In the genomic region with DNA sequence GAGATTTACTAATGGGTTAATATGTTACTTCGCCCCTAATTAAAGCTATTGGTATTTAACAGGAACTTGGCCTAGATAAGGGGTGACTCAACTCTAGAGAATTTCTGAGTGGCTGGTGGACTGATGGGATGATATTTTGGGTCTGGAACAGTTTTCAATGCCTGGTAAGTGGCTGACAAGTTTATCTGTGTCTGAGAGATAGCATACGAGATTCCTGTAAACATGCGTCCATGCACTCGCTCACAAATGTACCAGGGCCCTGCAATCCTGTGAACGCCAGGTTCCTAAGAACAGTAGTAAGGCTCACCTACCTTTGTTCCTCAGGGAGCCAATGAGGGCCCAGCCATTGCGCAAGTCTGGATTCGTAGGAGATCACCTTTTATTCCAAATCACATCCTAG, we compare ENCODE assay signal across 27 cellular contexts.
DNase-seq lines count a peak whose midpoint lies in the region; ATAC-seq, FAIRE-seq and TF ChIP-seq lines count a peak whose summit lies in the region.
"Had no signal": no experiment of that assay in that cellular context is flagged by ENCODE, and none has a peak within 500 bp of the region (broad histone marks: within the 10 kb centered on the region; RNA-seq: fewer than 3 reads in every experiment).

No MANE protein-coding gene starts in this region.

- no peak overlapping the region for H4K91ac ChIP-seq in mesenchymal stem cell (ENCODE audit: low read length)

- no peak overlapping the region for H2BK120ac ChIP-seq in mesenchymal stem cell (ENCODE audit: low read depth, low read length)

- no peak overlapping the region for H3K4ac ChIP-seq in mesenchymal stem cell (ENCODE audit: low read depth in 1 of 2, low read length in 2 of 2)

- H3K9me3 ChIP-seq in BE2C (no peaks in the 10 kb centered on the region), SK-N-SH (no peaks in the 10 kb centered on the region), mesenchymal stem cell (ENCODE audit: control insufficient read depth, low read length) (no peaks in the 10 kb centered on the region)
- H3K9me3 ChIP-seq: ascending aorta, upper lobe of right lung had no signal

- peak overlapping the region in 1 of 2 experiments; percentile 25; a peak in 1 of 4 replicates for H3K27ac ChIP-seq in SK-N-SH (ENCODE audit: low read depth in 2 of 2, low read length in 1 of 2)
- no peak overlapping the region for H3K27ac ChIP-seq in foreskin keratinocyte
- H3K27ac ChIP-seq in mesenchymal stem cell (ENCODE audit: low read length, poor library complexity, severe bottlenecking), result peak overlapping the region; percentile 36
- H3K27ac ChIP-seq: ascending aorta, HL-60, upper lobe of right lung had no signal

- no peak overlapping the region for H4K8ac ChIP-seq in mesenchymal stem cell (ENCODE audit: low read length)

- no peak overlapping the region for H3K18ac ChIP-seq in mesenchymal stem cell (ENCODE audit: low read depth in 1 of 2, low read length in 2 of 2)

- no peak overlapping the region for H3K9ac ChIP-seq in SK-N-SH
- no peak overlapping the region for H3K9ac ChIP-seq in mesenchymal stem cell (ENCODE audit: low read length)

- H2AFZ ChIP-seq in SK-N-SH (ENCODE audit: low read depth) (no peak overlapping the region), mesenchymal stem cell (ENCODE audit: low read depth, low read length) (no peak overlapping the region)

- CTCF ChIA-PET in SK-N-SH (lab: Yijun Ruan, JAX), result no interaction called here

- H4K20me1 ChIP-seq in SK-N-SH (ENCODE audit: insufficient read depth), result no peaks in the 10 kb centered on the region

- H3K27me3 ChIP-seq in BE2C (no peaks in the 10 kb centered on the region), SK-N-SH (ENCODE audit: insufficient read depth) (no peaks in the 10 kb centered on the region), foreskin keratinocyte (no peaks in the 10 kb centered on the region), mesenchymal stem cell (ENCODE audit: control insufficient read depth in 1 of 2, insufficient read depth in 1 of 2, low read length in 2 of 2) (no peaks in the 10 kb centered on the region)
- H3K27me3 ChIP-seq: ascending aorta, upper lobe of right lung had no signal

- H2BK12ac ChIP-seq in mesenchymal stem cell (ENCODE audit: low read length in 2 of 2), result peak overlapping the region in 1 of 2 experiments; percentile 83

- H3K4me3 ChIP-seq in BE2C (ENCODE audit: low read depth, low read length), result no peak overlapping the region
- no peak overlapping the region for H3K4me3 ChIP-seq in SK-N-SH (ENCODE audit: low read depth in 2 of 2, low read length in 1 of 2)
- no peak overlapping the region for H3K4me3 ChIP-seq in mesenchymal stem cell (ENCODE audit: insufficient read depth in 1 of 2, low read depth in 1 of 2, low read length in 2 of 2)
- H3K4me3 ChIP-seq: ascending aorta, upper lobe of right lung had no signal

- peak; percentile 50 for ATAC-seq in foreskin keratinocyte
- no peak for ATAC-seq in HG02623 (IDR thresholded peaks at IDR 0.05; ENCODE audit: unreplicated experiment)
- ATAC-seq: activated CD8-positive, alpha-beta T cell treated with anti-CD3 and anti-CD28 coated beads, Interleukin-2, amount 10 ng/mL, durations not matched to agents 7 days and 5 days; activated T-cell treated with anti-CD3 and anti-CD28 coated beads, Interleukin-2, amount 50 U/mL, for 4 hours; stimulated activated naive CD8-positive, alpha-beta T cell treated with anti-CD3 and anti-CD28 coated beads, Interleukin-15, amount 100 ng/mL, for 72 hours; upper lobe of right lung; WTC11 had no signal

- no peak for FAIRE-seq in HTR-8/SVneo (lab: Jason Lieb, UNC)
- FAIRE-seq: H54, islet of Langerhans had no signal

- no peak overlapping the region for H2AK5ac ChIP-seq in mesenchymal stem cell (ENCODE audit: low read length, severe bottlenecking)

- H3K79me2 ChIP-seq in SK-N-SH (ENCODE audit: insufficient read depth), result no peaks in the 10 kb centered on the region

- TF ChIP-seq RAD21 in SK-N-SH (IDR thresholded peaks at IDR 0.05; ENCODE audit: low read length), result no peak

- H3K4me2 ChIP-seq in SK-N-SH (peak overlapping the region; percentile 49; the same call in 1 of the 2 replicates), mesenchymal stem cell (ENCODE audit: low read length, poor library complexity, severe bottlenecking) (no peak overlapping the region)

- WGBS in SK-N-SH (ENCODE audit: low lambda C conversion rate), result 41% methylated on average over 7 of the region's 7 CpGs
- 32% methylated on average over 5 of the region's 7 CpGs for WGBS in mesenchymal stem cell

- H3K14ac ChIP-seq in mesenchymal stem cell (ENCODE audit: low read length in 2 of 2), result no peak overlapping the region

- intact Hi-C loops in posterior cingulate gyrus (cut with DNase I), result no loop called here

- no peaks in the 10 kb centered on the region for H3K79me1 ChIP-seq in mesenchymal stem cell (replicated peaks; ENCODE audit: low read length, poor library complexity, severe bottlenecking)

- no peak for TF ChIP-seq CTCF in BE2C (IDR thresholded peaks at IDR 0.05; ENCODE audit: low read depth, low read length)
- no peak for TF ChIP-seq CTCF in SK-N-SH (IDR thresholded peaks at IDR 0.05)
- no peak for TF ChIP-seq CTCF in foreskin keratinocyte (conservative IDR thresholded peaks at IDR 0.05)

- no peak; a peak in 1 of 4 replicates for TF ChIP-seq EP300 in SK-N-SH (IDR thresholded peaks at IDR 0.05; ENCODE audit: borderline replicate concordance in 1 of 2, low read depth in 1 of 2, low read length in 1 of 2)

- no peaks in the 10 kb centered on the region for H3K9me2 ChIP-seq in SK-N-SH

- no peak overlapping the region for H2BK5ac ChIP-seq in mesenchymal stem cell (ENCODE audit: low read depth, low read length, poor library complexity, severe bottlenecking)

- POLR2A ChIA-PET in SK-N-SH (lab: Yijun Ruan, JAX), result no interaction called here

- no peak overlapping the region for H2BK15ac ChIP-seq in mesenchymal stem cell (ENCODE audit: low read depth, poor library complexity, severe bottlenecking)

- peaks cover 6% of the 10 kb centered on the region for H3F3A ChIP-seq in SK-N-SH (replicated peaks; ENCODE audit: insufficient read depth)

- H3K23ac ChIP-seq in mesenchymal stem cell (ENCODE audit: low read length in 2 of 2), result no peak overlapping the region

- H3K4me1 ChIP-seq in BE2C, result no peaks in the 10 kb centered on the region
- H3K4me1 ChIP-seq in SK-N-SH (ENCODE audit: control insufficient read depth in 1 of 2, insufficient read depth in 2 of 2, low read depth in 1 of 2, low read length in 1 of 2), result peaks cover 0 to 7% of the 10 kb centered on the region in 2 experiments; a peak in 2 of 4 replicates
- H3K4me1 ChIP-seq in foreskin keratinocyte, result peaks cover 7% of the 10 kb centered on the region
- H3K4me1 ChIP-seq in mesenchymal stem cell (ENCODE audit: control insufficient read depth, insufficient read depth, low read depth, low read length), result peaks cover 2% of the 10 kb centered on the region
- H3K4me1 ChIP-seq: ascending aorta, upper lobe of right lung had no signal

- H3K36me3 ChIP-seq in BE2C, result no peaks in the 10 kb centered on the region
- H3K36me3 ChIP-seq in SK-N-SH (replicated peaks in 1 of 2; ENCODE audit: control insufficient read depth in 1 of 2, insufficient read depth in 2 of 2, low read length in 1 of 2), result no peaks in the 10 kb centered on the region
- H3K36me3 ChIP-seq in mesenchymal stem cell (ENCODE audit: control insufficient read depth in 1 of 2, insufficient read depth in 2 of 2, low read depth in 1 of 2, low read length in 2 of 2), result no peaks in the 10 kb centered on the region
- H3K36me3 ChIP-seq: ascending aorta, upper lobe of right lung had no signal

- DNase-seq in BE2C (peak; percentile 8), SK-N-SH (peak; percentile 27), foreskin keratinocyte (peak in 1 of 2 donors; percentile 40), mesenchymal stem cell (peak; percentile 52), posterior cingulate gyrus (no peak), NCI-H82 (lab: John Stamatoyannopoulos, UW) (no peak), HTR-8/SVneo (ENCODE audit: insufficient read length, low spot score) (no peak)
- DNase-seq: activated CD8-positive, alpha-beta T cell treated with anti-CD3 and anti-CD28 coated beads, Interleukin-2, amount 10 ng/mL, durations not matched to agents 7 days and 5 days; activated naive CD4-positive, alpha-beta T cell treated with anti-CD3 and anti-CD28 coated beads, Interleukin-2, amount 10 ng/mL, durations not matched to agents 7 days and 5 days; activated T-cell treated with anti-CD3 and anti-CD28 coated beads, Interleukin-2, amount 50 U/mL, for 4 hours; dermis blood vessel endothelial cell; DND-41; erythroblast; glutamatergic neuron; KBM-7; NCI-H2029 treated with DMSO at 0.1 percent for 48 hours; NCI-H446 treated with DMSO at 0.1 percent for 48 hours; nucleus accumbens; SIG-M5; stimulated activated naive CD8-positive, alpha-beta T cell treated with anti-CD3 and anti-CD28 coated beads, Interleukin-15, amount 100 ng/mL, for 72 hours; upper lobe of right lung had no signal

TF ChIP-seq in SK-N-SH, 30 proteins besides CTCF, POLR2A, EP300 and RAD21 (continues in another document):
- TF ChIP-seq NFIC (IDR thresholded peaks at IDR 0.05; ENCODE audit: borderline replicate concordance) (peak; percentile 25; the same call in 1 of the 2 replicates), SIN3A (IDR thresholded peaks at IDR 0.05; ENCODE audit: borderline replicate concordance, low read depth, low read length) (no peak), GATA2 (CRISPR knock-in tag; IDR thresholded peaks at IDR 0.05) (0 out of 2 replicates have a peak, but pooled peaks have one; percentile 15)
- TF ChIP-seq, protein P1, sequence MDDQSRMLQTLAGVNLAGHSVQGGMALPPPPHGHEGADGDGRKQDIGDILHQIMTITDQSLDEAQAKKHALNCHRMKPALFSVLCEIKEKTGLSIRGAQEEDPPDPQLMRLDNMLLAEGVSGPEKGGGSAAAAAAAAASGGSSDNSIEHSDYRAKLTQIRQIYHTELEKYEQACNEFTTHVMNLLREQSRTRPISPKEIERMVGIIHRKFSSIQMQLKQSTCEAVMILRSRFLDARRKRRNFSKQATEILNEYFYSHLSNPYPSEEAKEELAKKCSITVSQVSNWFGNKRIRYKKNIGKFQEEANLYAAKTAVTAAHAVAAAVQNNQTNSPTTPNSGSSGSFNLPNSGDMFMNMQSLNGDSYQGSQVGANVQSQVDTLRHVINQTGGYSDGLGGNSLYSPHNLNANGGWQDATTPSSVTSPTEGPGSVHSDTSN (IDR thresholded peaks at IDR 0.05), result peak; percentile 32; the same call in 1 of the 2 replicates
- TF ChIP-seq, protein P2, sequence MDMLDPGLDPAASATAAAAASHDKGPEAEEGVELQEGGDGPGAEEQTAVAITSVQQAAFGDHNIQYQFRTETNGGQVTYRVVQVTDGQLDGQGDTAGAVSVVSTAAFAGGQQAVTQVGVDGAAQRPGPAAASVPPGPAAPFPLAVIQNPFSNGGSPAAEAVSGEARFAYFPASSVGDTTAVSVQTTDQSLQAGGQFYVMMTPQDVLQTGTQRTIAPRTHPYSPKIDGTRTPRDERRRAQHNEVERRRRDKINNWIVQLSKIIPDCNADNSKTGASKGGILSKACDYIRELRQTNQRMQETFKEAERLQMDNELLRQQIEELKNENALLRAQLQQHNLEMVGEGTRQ (IDR thresholded peaks at IDR 0.05; ENCODE audit: borderline replicate concordance, low read depth, low read length), result no peak

Comparison
In these comparisons a context has a peak if more than half of its experiments do, and no peak if none do; other contexts are left out.
1. DNase-seq: peak in BE2C (single experiment), SK-N-SH (single experiment) and mesenchymal stem cell (single experiment); none in posterior cingulate gyrus (0 of 10), NCI-H82 (single experiment) and HTR-8/SVneo (single experiment).